1 cellular context compared by ENCODE assay signal in genomic region chr21:15062566-15062965, GRCh38.
TF ChIP-seq lines count a peak whose summit lies in the region.

No MANE protein-coding gene starts in this region.

TF ChIP-seq in GM23338, 12 proteins besides CTCF, POLR2A, EP300 and RAD21 (continued from another document):
- TF ChIP-seq POLR2AphosphoS5 (IDR thresholded peaks at IDR 0.05; ENCODE audit: low read depth) (no peak), EZH2phosphoT487 (IDR thresholded peaks at IDR 0.05; ENCODE audit: unreplicated experiment) (no peak), REST (IDR thresholded peaks at IDR 0.05; ENCODE audit: unreplicated experiment) (no peak), ETS1 (IDR thresholded peaks at IDR 0.05) (no peak), ZNF331 (CRISPR knock-in tag; IDR thresholded peaks at IDR 0.05; ENCODE audit: low read depth) (no peak), STAT1 (IDR thresholded peaks at IDR 0.05; ENCODE audit: unreplicated experiment) (no peak)
